Comparison of ENCODE assay signal across 17 cellular contexts in the genomic region with DNA sequence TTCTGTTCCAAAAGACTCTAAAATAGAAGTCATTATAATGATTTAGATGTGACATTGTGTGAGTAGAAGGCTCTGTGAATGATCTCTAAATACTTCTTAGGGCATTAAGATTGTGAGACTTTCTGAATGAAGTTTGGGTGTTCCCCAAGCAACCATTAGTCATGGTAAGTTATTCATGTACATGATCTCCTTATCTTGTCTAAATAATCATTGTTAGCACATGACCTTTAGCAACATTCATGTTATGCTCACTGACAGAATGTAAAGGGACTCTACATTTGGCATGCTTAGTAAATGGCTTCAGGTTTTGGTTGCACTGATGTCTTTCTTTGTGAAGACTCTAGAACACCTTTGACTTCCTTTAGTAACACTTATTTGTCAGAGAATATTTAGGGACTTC.
DNase-seq lines count a peak whose midpoint lies in the region; ATAC-seq and TF ChIP-seq lines count a peak whose summit lies in the region.
"Had no signal": no experiment of that assay in that cellular context is flagged by ENCODE, and none has a peak within 500 bp of the region (broad histone marks: within the 10 kb centered on the region; RNA-seq: fewer than 3 reads in every experiment).

No MANE protein-coding gene starts in this region.

- no peaks in the 10 kb centered on the region for H3K27me3 Mint-ChIP-seq in activated naive CD8-positive, alpha-beta T cell treated with anti-CD3 and anti-CD28 coated beads, Interleukin-2, amount 50 U/mL, for 24 hours
- H3K27me3 Mint-ChIP-seq in activated naive CD8-positive, alpha-beta T cell treated with anti-CD3 and anti-CD28 coated beads for 36 hours, result no peaks in the 10 kb centered on the region

- H3K4me1 ChIP-seq in SJCRH30, result peaks cover 3% of the 10 kb centered on the region; the same call in 1 of the 2 replicates
- H3K4me1 ChIP-seq: Peyer's patch had no signal

- H3K4me1 Mint-ChIP-seq in activated naive CD8-positive, alpha-beta T cell treated with anti-CD3 and anti-CD28 coated beads, Interleukin-2, amount 50 U/mL, for 24 hours, result no peaks in the 10 kb centered on the region
- H3K4me1 Mint-ChIP-seq in activated naive CD8-positive, alpha-beta T cell treated with anti-CD3 and anti-CD28 coated beads for 36 hours, result no peaks in the 10 kb centered on the region

- H3K9me3 Mint-ChIP-seq in activated naive CD8-positive, alpha-beta T cell treated with anti-CD3 and anti-CD28 coated beads, Interleukin-2, amount 50 U/mL, for 24 hours, result no peaks in the 10 kb centered on the region
- no peaks in the 10 kb centered on the region for H3K9me3 Mint-ChIP-seq in activated naive CD8-positive, alpha-beta T cell treated with anti-CD3 and anti-CD28 coated beads for 36 hours

- H3K9me3 ChIP-seq in SJCRH30 (replicated peaks), result no peaks in the 10 kb centered on the region
- H3K9me3 ChIP-seq: Peyer's patch had no signal

- no peaks in the 10 kb centered on the region for H3K36me3 Mint-ChIP-seq in activated naive CD8-positive, alpha-beta T cell treated with anti-CD3 and anti-CD28 coated beads, Interleukin-2, amount 50 U/mL, for 24 hours (ENCODE audit: low read depth)
- no peaks in the 10 kb centered on the region for H3K36me3 Mint-ChIP-seq in activated naive CD8-positive, alpha-beta T cell treated with anti-CD3 and anti-CD28 coated beads for 36 hours

- peak; percentile 69 for ATAC-seq in activated naive CD8-positive, alpha-beta T cell treated with anti-CD3 and anti-CD28 coated beads, Interleukin-2, amount 50 U/mL, for 24 hours
- ATAC-seq in GM21423 (IDR thresholded peaks at IDR 0.05; ENCODE audit: unreplicated experiment) (no peak), HG03378 (IDR thresholded peaks at IDR 0.05; ENCODE audit: unreplicated experiment) (no peak), GM21526 (IDR thresholded peaks at IDR 0.05; ENCODE audit: low FRiP score, unreplicated experiment) (no peak)

- TF ChIP-seq CTCF in fibroblast of mammary gland (conservative IDR thresholded peaks at IDR 0.05; ENCODE audit: control insufficient read depth, insufficient read depth, low read depth, low read length), result no peak

- no peak overlapping the region for H3K4me3 ChIP-seq in SJCRH30
- H3K4me3 ChIP-seq in fibroblast of mammary gland (ENCODE audit: control insufficient read depth, low read depth, low read length), result no peak overlapping the region
- H3K4me3 ChIP-seq: Peyer's patch had no signal

- no peaks in the 10 kb centered on the region for H3K36me3 ChIP-seq in SJCRH30
- H3K36me3 ChIP-seq: Peyer's patch had no signal

- no peak overlapping the region for H3K27ac Mint-ChIP-seq in activated naive CD8-positive, alpha-beta T cell treated with anti-CD3 and anti-CD28 coated beads, Interleukin-2, amount 50 U/mL, for 24 hours
- H3K27ac Mint-ChIP-seq in activated naive CD8-positive, alpha-beta T cell treated with anti-CD3 and anti-CD28 coated beads for 36 hours, result no peak overlapping the region

- H3K4me3 Mint-ChIP-seq in activated naive CD8-positive, alpha-beta T cell treated with anti-CD3 and anti-CD28 coated beads, Interleukin-2, amount 50 U/mL, for 24 hours, result no peak overlapping the region
- no peak overlapping the region for H3K4me3 Mint-ChIP-seq in activated naive CD8-positive, alpha-beta T cell treated with anti-CD3 and anti-CD28 coated beads for 36 hours

- H3K27me3 ChIP-seq in SJCRH30, result no peaks in the 10 kb centered on the region
- H3K27me3 ChIP-seq: Peyer's patch had no signal

- H3K27ac ChIP-seq in SJCRH30, result 0 out of 2 replicates have a peak overlapping the region, but pooled peaks have one; percentile 14
- H3K27ac ChIP-seq: C4-2B, Peyer's patch had no signal

- no peak for DNase-seq in activated naive CD8-positive, alpha-beta T cell treated with anti-CD3 and anti-CD28 coated beads, Interleukin-2, amount 50 U/mL, for 24 hours
- DNase-seq in activated naive CD8-positive, alpha-beta T cell treated with anti-CD3 and anti-CD28 coated beads for 36 hours, result no peak
- DNase-seq in SJCRH30 (peak in 1 of 2 experiments; percentile 10), fibroblast of mammary gland (ENCODE audit: low read depth) (peak; percentile 4), activated gamma-delta T cell (lab: John Stamatoyannopoulos, UW) (no peak)
- DNase-seq: 8988T, COR-L47, GDM1, H7, Karpas-422, NCI-H1930, NCI-H2171 treated with DMSO at 0.1 percent for 48 hours, Peyer's patch had no signal
